Comparison of ENCODE assay signal across 7 cellular contexts in genomic region chr1:231527586-231528174, GRCh38. TPM values are rescaled to one million over a fixed set of nuclear protein-coding genes. Genes with fewer than 3 reads are reported as not detected.
A peak's percentile ranks its signal among the peaks of the same experiment; 100 is the strongest.
DNase-seq lines count a peak whose midpoint lies in the region; ATAC-seq and TF ChIP-seq lines count a peak whose summit lies in the region.

No MANE protein-coding gene starts in this region.

- H3K4me1 ChIP-seq in OCI-LY7 (ENCODE audit: insufficient read depth, low read length, poor library complexity, severe bottlenecking) (peaks cover 21% of the 10 kb centered on the region), neuron (ENCODE audit: insufficient read depth, low read length) (peaks cover 13% of the 10 kb centered on the region)

- CTCF ChIA-PET in OCI-LY7 (lab: Charles Lee; ENCODE audit: unreplicated experiment), result no interaction called here

- no peaks in the 10 kb centered on the region for H3K9me3 ChIP-seq in OCI-LY7 (ENCODE audit: low read length)
- H3K9me3 ChIP-seq in neuron (ENCODE audit: low read length), result no peaks in the 10 kb centered on the region

- intact Hi-C loops in OCI-LY7 (cut with micrococcal nuclease; ENCODE audit: unreplicated experiment), result loop anchor here (2.0 to 5.0 kb wide), 3 partner anchors 107 to 885 kb away; partner anchors contain the start of gene COG2

- TSS peak; percentile 73 for BruUV-seq in OCI-LY7 (replicated peaks; lab: Mats Ljungman, UMichigan)

- no peak for TF ChIP-seq CTCF in OCI-LY7 (conservative IDR thresholded peaks at IDR 0.05; ENCODE audit: low read length)
- no peak for TF ChIP-seq CTCF in epithelial cell of esophagus (IDR thresholded peaks at IDR 0.05; ENCODE audit: insufficient read depth, low read depth, low read length, missing control alignments)

- H2AFZ ChIP-seq in OCI-LY7 (ENCODE audit: low read length) (peak overlapping the region; percentile 100), neuron (ENCODE audit: low read depth, low read length) (peak overlapping the region; percentile 97)

- DNase-seq in OCI-LY7 (ENCODE audit: low spot score), result no peak
- no peak for DNase-seq in epithelial cell of esophagus (ENCODE audit: low read depth)
- DNase-seq in NCI-H1694 treated with DMSO at 0.1 percent for 48 hours (lab: John Stamatoyannopoulos, UW), result no peak
- DNase-seq in germinal center (ENCODE audit: low spot score), result no peak

- peak overlapping the region; percentile 69 for H3K27ac ChIP-seq in OCI-LY7 (ENCODE audit: low read depth, low read length, poor library complexity, severe bottlenecking)

- H3K36me3 ChIP-seq in OCI-LY7 (ENCODE audit: insufficient read depth, low read length) (0 out of 2 replicates have a peak, but pooled peaks cover 7% of the 10 kb centered on the region), neuron (ENCODE audit: insufficient read depth, low read length) (peaks cover 14% of the 10 kb centered on the region)

- ATAC-seq in GM18873 (IDR thresholded peaks at IDR 0.05; ENCODE audit: low FRiP score, unreplicated experiment) (peak; percentile 10), HG02623 (IDR thresholded peaks at IDR 0.05; ENCODE audit: unreplicated experiment) (peak; percentile 15)

- H3K4me3 ChIP-seq in OCI-LY7 (ENCODE audit: low read depth, low read length, poor library complexity, severe bottlenecking) (peak overlapping the region; percentile 88), epithelial cell of esophagus (ENCODE audit: low read length) (peak overlapping the region; percentile 93), neuron (ENCODE audit: low read length) (peak overlapping the region; percentile 70)

- H4K20me1 ChIP-seq in OCI-LY7 (ENCODE audit: insufficient read depth, low read length), result no peaks in the 10 kb centered on the region

- H3K79me2 ChIP-seq in OCI-LY7 (ENCODE audit: insufficient read depth, low read depth, low read length), result peaks cover 25% of the 10 kb centered on the region

- H3K27me3 ChIP-seq in neuron (ENCODE audit: insufficient read depth, low read length), result no peaks in the 10 kb centered on the region

- no peaks in the 10 kb centered on the region for H3K9me2 ChIP-seq in OCI-LY7 (ENCODE audit: insufficient read depth, low read length)

- POLR2A ChIA-PET in OCI-LY7 (lab: Charles Lee), result interaction anchor here (1.0 to 1.6 kb wide), 3 partner anchors 108 to 190 kb away, joined by 3 to 6 read pairs (median 3); partner anchors contain the start of genes EXOC8 and SPRTN

- H3K4me2 ChIP-seq in OCI-LY7 (ENCODE audit: low read length), result peak overlapping the region; percentile 84

RNA-seq across cellular contexts. Expression of gene TSNAX, which starts 0.8 kb away (rescaled TPM):
- 17.4 and 17.8 TPM in 2 replicates for total RNA-seq in OCI-LY7 (2014; rRNA removed; shearing (Covaris generic))
- total RNA-seq in OCI-LY7 (2022), result 31.3 and 33.5 TPM in 2 replicates
